Comparison of ENCODE assay signal across 12 cellular contexts in the genomic region with DNA sequence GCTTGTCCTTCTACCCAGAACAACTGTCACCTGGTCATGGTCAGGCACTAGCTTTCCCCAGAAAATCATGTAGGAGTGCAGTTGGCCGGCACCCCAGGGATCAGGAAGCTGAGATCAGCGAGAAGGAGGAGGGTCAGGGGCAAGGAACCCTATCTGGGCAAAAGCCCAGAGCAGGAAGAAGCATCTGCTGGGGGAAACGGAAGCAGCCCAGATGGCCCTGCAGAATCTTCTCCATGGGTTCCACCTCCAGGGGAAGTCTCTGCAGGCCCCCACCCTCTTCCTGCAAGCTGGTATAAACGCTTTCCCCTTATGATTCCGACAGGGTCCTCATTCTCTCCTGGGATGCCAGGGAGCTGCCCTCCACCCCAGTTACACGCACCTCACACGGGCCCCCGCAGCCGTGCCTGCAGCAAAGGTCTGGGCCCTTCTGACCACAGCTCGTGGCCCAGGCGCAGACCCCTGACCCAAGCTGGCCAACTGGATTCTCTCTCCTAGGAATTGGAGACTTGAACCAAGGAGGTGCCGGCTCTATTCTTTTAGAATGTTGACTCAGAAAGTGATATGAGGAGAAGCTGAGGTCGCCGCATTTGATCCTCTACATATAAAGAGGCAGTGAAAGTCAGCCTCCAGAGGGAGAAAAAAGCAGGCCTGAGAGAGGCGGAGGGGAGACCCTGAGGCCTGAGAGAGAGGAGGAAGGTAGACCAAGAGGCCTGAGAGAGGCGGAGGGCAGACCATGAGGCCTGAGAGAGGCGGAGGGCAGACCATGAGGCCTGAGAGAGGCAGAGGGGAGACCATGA.
DNase-seq lines count a peak whose midpoint lies in the region; ATAC-seq and TF ChIP-seq lines count a peak whose summit lies in the region.
"Had no signal": no experiment of that assay in that cellular context is flagged by ENCODE, and none has a peak within 500 bp of the region (broad histone marks: within the 10 kb centered on the region; RNA-seq: fewer than 3 reads in every experiment).

No MANE protein-coding gene starts in this region.

- H3K27ac Mint-ChIP-seq in activated CD4-positive, alpha-beta T cell treated with anti-CD3 and anti-CD28 coated beads, Interleukin-2, amount 10 ng/mL, durations not matched to agents 7 days and 5 days = no peak overlapping the region
- H3K27ac Mint-ChIP-seq: activated B cell treated with CpG ODN at 0.5 μM for 24 hours; activated naive CD4-positive, alpha-beta T cell treated with anti-CD3 and anti-CD28 coated beads for 36 hours had no signal

- no peak for TF ChIP-seq CTCF in ascending aorta (IDR thresholded peaks at IDR 0.05)
- TF ChIP-seq CTCF in right lobe of liver (IDR thresholded peaks at IDR 0.05) = no peak
- TF ChIP-seq CTCF in stomach (IDR thresholded peaks at IDR 0.05) = no peak
- no peak for TF ChIP-seq CTCF in BE2C (IDR thresholded peaks at IDR 0.05; ENCODE audit: low read depth, low read length)

- H3K4me3 ChIP-seq in ascending aorta = no peak overlapping the region
- H3K4me3 ChIP-seq in right lobe of liver = no peak overlapping the region
- no peak overlapping the region for H3K4me3 ChIP-seq in stomach
- H3K4me3 ChIP-seq in BE2C (ENCODE audit: low read depth, low read length) = no peak overlapping the region
- H3K4me3 ChIP-seq: coronary artery, lung had no signal

- H3K4me1 Mint-ChIP-seq in activated CD4-positive, alpha-beta T cell treated with anti-CD3 and anti-CD28 coated beads, Interleukin-2, amount 10 ng/mL, durations not matched to agents 7 days and 5 days = peaks cover 4% of the 10 kb centered on the region

- no peak overlapping the region for H3K4me3 Mint-ChIP-seq in activated CD4-positive, alpha-beta T cell treated with anti-CD3 and anti-CD28 coated beads, Interleukin-2, amount 10 ng/mL, durations not matched to agents 7 days and 5 days
- H3K4me3 Mint-ChIP-seq: activated B cell treated with CpG ODN at 0.5 μM for 24 hours; activated naive CD4-positive, alpha-beta T cell treated with anti-CD3 and anti-CD28 coated beads for 36 hours had no signal

- no peaks in the 10 kb centered on the region for H3K27me3 ChIP-seq in ascending aorta
- H3K27me3 ChIP-seq in right lobe of liver = no peaks in the 10 kb centered on the region
- peaks cover 0 to 6% (median 0%) of the 10 kb centered on the region in 3 donors for H3K27me3 ChIP-seq in stomach
- H3K27me3 ChIP-seq in BE2C = no peaks in the 10 kb centered on the region

- no peaks in the 10 kb centered on the region for H3K36me3 ChIP-seq in ascending aorta
- no peaks in the 10 kb centered on the region for H3K36me3 ChIP-seq in right lobe of liver
- H3K36me3 ChIP-seq in stomach = no peaks in the 10 kb centered on the region
- no peaks in the 10 kb centered on the region for H3K36me3 ChIP-seq in BE2C

- TF ChIP-seq POLR2A in right lobe of liver (IDR thresholded peaks at IDR 0.05) = no peak
- TF ChIP-seq POLR2A in stomach (IDR thresholded peaks at IDR 0.05) = no peak

- intact Hi-C loops in ascending aorta (cut with DNase I) (no loop called here), right lobe of liver (cut with DNase I) (no loop called here), stomach (cut with DNase I; ENCODE audit: low total_unique reads) (no loop called here)

- DNase-seq in KBM-7 (peak; percentile 61), ascending aorta (ENCODE audit: low spot score in 2 of 2) (no peak), right lobe of liver (no peak), stomach (no peak), OCI-M2 (lab: John Stamatoyannopoulos, UW; ENCODE audit: unreplicated experiment) (no peak), BE2C (no peak)
- DNase-seq in activated CD4-positive, alpha-beta T cell treated with anti-CD3 and anti-CD28 coated beads, Interleukin-2, amount 10 ng/mL, durations not matched to agents 7 days and 5 days = no peak
- DNase-seq: activated B cell treated with CpG ODN at 0.5 μM for 24 hours; activated naive CD4-positive, alpha-beta T cell treated with anti-CD3 and anti-CD28 coated beads for 36 hours; foreskin melanocyte had no signal

- H3K9me3 ChIP-seq in ascending aorta (no peaks in the 10 kb centered on the region), right lobe of liver (no peaks in the 10 kb centered on the region), stomach (no peaks in the 10 kb centered on the region), BE2C (no peaks in the 10 kb centered on the region)

- H3K27me3 Mint-ChIP-seq in activated CD4-positive, alpha-beta T cell treated with anti-CD3 and anti-CD28 coated beads, Interleukin-2, amount 10 ng/mL, durations not matched to agents 7 days and 5 days = no peaks in the 10 kb centered on the region
- H3K27me3 Mint-ChIP-seq: activated B cell treated with CpG ODN at 0.5 μM for 24 hours had no signal

- TF ChIP-seq EP300 in stomach (IDR thresholded peaks at IDR 0.05) = no peak

- POLR2A ChIA-PET in activated CD4-positive, alpha-beta T cell treated with anti-CD3 and anti-CD28 coated beads, Interleukin-2, amount 10 ng/mL, durations not matched to agents 7 days and 5 days (lab: Charles Lee) = no interaction called here

- H3K27ac ChIP-seq in ascending aorta (peak overlapping the region; percentile 7 to 48), right lobe of liver (no peak overlapping the region), stomach (peak overlapping the region in 3 of 5 donors; percentile 24 to 48 (median 24))

- no peaks in the 10 kb centered on the region for H3K36me3 Mint-ChIP-seq in activated CD4-positive, alpha-beta T cell treated with anti-CD3 and anti-CD28 coated beads, Interleukin-2, amount 10 ng/mL, durations not matched to agents 7 days and 5 days (ENCODE audit: low read depth)

- CTCF ChIA-PET in activated CD4-positive, alpha-beta T cell treated with anti-CD3 and anti-CD28 coated beads, Interleukin-2, amount 10 ng/mL, durations not matched to agents 7 days and 5 days (lab: Charles Lee) = interaction anchor here (0.8 kb wide), 1 partner anchor 11 kb away, joined by 3 read pairs; no protein-coding TSS in a partner anchor

- 83% methylated on average over 6 of the region's 17 CpGs for WGBS in right lobe of liver (ENCODE audit: insufficient coverage, low coverage, low lambda C conversion rate, missing lambda C conversion rate)
- WGBS in stomach, 5 donors = 74 to 85% (median 81%) methylated on average over 15 to 17 of the region's 17 CpGs

- ATAC-seq in right lobe of liver = peak; percentile 24 to 35 (median 29)

- in situ Hi-C loops in KBM-7 (cut with MboI; ENCODE audit: low pct_unique_long_range_greater_than_20kb, low sequenced_read_pairs) = no loop called here

- peaks cover 0 to 25% of the 10 kb centered on the region in 2 donors for H3K4me1 ChIP-seq in ascending aorta
- peaks cover 0 to 19% (median 8%) of the 10 kb centered on the region in 4 donors for H3K4me1 ChIP-seq in right lobe of liver
- peaks cover 22 to 62% (median 37%) of the 10 kb centered on the region in 4 donors for H3K4me1 ChIP-seq in stomach
- peaks cover 53% of the 10 kb centered on the region for H3K4me1 ChIP-seq in BE2C

- no peaks in the 10 kb centered on the region for H3K9me3 Mint-ChIP-seq in activated CD4-positive, alpha-beta T cell treated with anti-CD3 and anti-CD28 coated beads, Interleukin-2, amount 10 ng/mL, durations not matched to agents 7 days and 5 days
- H3K9me3 Mint-ChIP-seq: activated B cell treated with CpG ODN at 0.5 μM for 24 hours; activated naive CD4-positive, alpha-beta T cell treated with anti-CD3 and anti-CD28 coated beads for 36 hours had no signal

Comparison
In these comparisons a context has a peak if more than half of its experiments do, and no peak if none do; other contexts are left out.
1. H3K27ac ChIP-seq: peak in ascending aorta (2 of 2) and stomach (3 of 5); none in right lobe of liver (0 of 3).